In genomic region chr2:85813978-85814801, GRCh38 we compare ENCODE assay signal across 9 cellular contexts.
A peak's percentile ranks its signal among the peaks of the same experiment; 100 is the strongest.
DNase-seq lines count a peak whose midpoint lies in the region; ATAC-seq, FAIRE-seq and TF ChIP-seq lines count a peak whose summit lies in the region.
"Had no signal": no experiment of that assay in that cellular context is flagged by ENCODE, and none has a peak within 500 bp of the region (broad histone marks: within the 10 kb centered on the region; RNA-seq: fewer than 3 reads in every experiment).

No MANE protein-coding gene starts in this region.

- intact Hi-C loops in endothelial cell of umbilical vein (cut with micrococcal nuclease), result loop anchor here (1.0 kb wide), 5 partner anchors 16 to 166 kb away; no protein-coding TSS in a partner anchor

- no peaks in the 10 kb centered on the region for H4K20me1 ChIP-seq in OCI-LY1 (ENCODE audit: insufficient read depth, low read length)
- H4K20me1 ChIP-seq in endothelial cell of umbilical vein (replicated peaks; ENCODE audit: control insufficient read depth, extremely low read depth, insufficient read depth, low read length), result no peaks in the 10 kb centered on the region

- no TSS peak for BruUV-seq in endothelial cell of umbilical vein (replicated peaks; lab: Mats Ljungman, UMichigan)

- H3K4me3 Mint-ChIP-seq in mesothelial cell of epicardium, result no peak overlapping the region

- H3K36me3 Mint-ChIP-seq in mesothelial cell of epicardium, result no peaks in the 10 kb centered on the region

- POLR2A ChIA-PET in endothelial cell of umbilical vein (lab: Charles Lee), result no interaction called here

- H3K9me3 Mint-ChIP-seq in mesothelial cell of epicardium, result no peaks in the 10 kb centered on the region

- H3K27me3 Mint-ChIP-seq in mesothelial cell of epicardium (ENCODE audit: low read depth), result peaks cover 12% of the 10 kb centered on the region

- TF ChIP-seq CTCF in OCI-LY1 (IDR thresholded peaks at IDR 0.05; ENCODE audit: low read length), result peak; percentile 91
- TF ChIP-seq CTCF in endothelial cell of umbilical vein (IDR thresholded peaks at IDR 0.05; ENCODE audit: extremely low read depth in 1 of 2, insufficient read depth in 1 of 2, low read depth in 1 of 2, low read length in 2 of 2), result peak; percentile 97 to 98
- TF ChIP-seq CTCF in mesothelial cell of epicardium (IDR thresholded peaks at IDR 0.05; ENCODE audit: unreplicated experiment), result peak; percentile 88

- no peak overlapping the region for H3K4me2 ChIP-seq in OCI-LY1 (ENCODE audit: low read length)
- H3K4me2 ChIP-seq in endothelial cell of umbilical vein (ENCODE audit: insufficient read depth, low read length), result no peak overlapping the region

- CTCF ChIA-PET in endothelial cell of umbilical vein (lab: Charles Lee), result interaction anchor here (0.6 to 9.2 kb wide), 48 partner anchors 8 to 269 kb away, joined by 3 to 193 read pairs (median 5); partner anchors contain the start of gene ATOH8

- no peaks in the 10 kb centered on the region for H3K9me1 ChIP-seq in endothelial cell of umbilical vein (replicated peaks; ENCODE audit: control insufficient read depth, extremely low read depth, insufficient read depth, low read length)

- no peak overlapping the region for H3K27ac ChIP-seq in OCI-LY1 (ENCODE audit: low read depth, low read length, poor library complexity, severe bottlenecking)
- H3K27ac ChIP-seq in endothelial cell of umbilical vein (ENCODE audit: insufficient read depth, low read depth, low read length), result no peak overlapping the region

- peaks cover 9% of the 10 kb centered on the region for H3K4me1 Mint-ChIP-seq in mesothelial cell of epicardium

- no peaks in the 10 kb centered on the region for H3K9me2 ChIP-seq in OCI-LY1 (ENCODE audit: low read depth, low read length)

- H3K79me2 ChIP-seq in OCI-LY1 (ENCODE audit: insufficient read depth, low read length) (no peaks in the 10 kb centered on the region), endothelial cell of umbilical vein (ENCODE audit: control insufficient read depth, insufficient read depth, low read length) (no peaks in the 10 kb centered on the region)

- no peak overlapping the region for H2AFZ ChIP-seq in OCI-LY1 (ENCODE audit: low read length)
- no peak overlapping the region for H2AFZ ChIP-seq in endothelial cell of umbilical vein (ENCODE audit: low read depth, low read length)

- dilution Hi-C loops in endothelial cell of umbilical vein (cut with MboI; ENCODE audit: extremely low pct_ligation_motif_present, low sequenced_read_pairs), result loop anchor here (25.0 kb wide), 1 partner anchor 102 kb away; no protein-coding TSS in a partner anchor

- H3K4me1 ChIP-seq in OCI-LY1 (ENCODE audit: insufficient read depth, low read length, severe bottlenecking), result no peaks in the 10 kb centered on the region
- H3K4me1 ChIP-seq in endothelial cell of umbilical vein (ENCODE audit: control insufficient read depth, extremely low read depth, insufficient read depth, low read length), result no peaks in the 10 kb centered on the region

- no peaks in the 10 kb centered on the region for H3K36me3 ChIP-seq in OCI-LY1 (ENCODE audit: insufficient read depth, low read length)
- H3K36me3 ChIP-seq in endothelial cell of umbilical vein (ENCODE audit: control insufficient read depth in 2 of 2, extremely low read depth in 1 of 2, insufficient read depth in 2 of 2, low read length in 2 of 2), result no peaks in the 10 kb centered on the region

- H3K27me3 ChIP-seq in OCI-LY1 (ENCODE audit: insufficient read depth, low read length) (peaks cover 8% of the 10 kb centered on the region; the same call in 1 of the 2 replicates), endothelial cell of umbilical vein (ENCODE audit: control insufficient read depth in 2 of 2, insufficient read depth in 2 of 2, low read length in 2 of 2) (no peaks in the 10 kb centered on the region)

- no peak overlapping the region for H3K27ac Mint-ChIP-seq in mesothelial cell of epicardium

- peak; percentile 69 for DNase-seq in GDM1 (lab: John Stamatoyannopoulos, UW)
- peak; percentile 93 for DNase-seq in HuH-7.5 (ENCODE audit: low spot score)
- peak; percentile 60 for DNase-seq in activated CD8-positive, alpha-beta memory T cell treated with anti-CD3 and anti-CD28 coated beads, Interleukin-2, amount 50 U/mL, for 24 hours (ENCODE audit: extremely low read depth)
- peak; percentile 82 for DNase-seq in endothelial cell of umbilical vein (ENCODE audit: low read depth, low spot score)
- DNase-seq in mesothelial cell of epicardium (ENCODE audit: low spot score in 2 of 2, unreplicated experiment in 2 of 2), result peak; percentile 80 to 97
- DNase-seq in stimulated activated CD8-positive, alpha-beta memory T cell treated with anti-CD3 and anti-CD28 coated beads, Interleukin-2, amount 100 ng/mL, for 48 hours (ENCODE audit: low read depth in 2 of 2), result peak; percentile 76 to 78

- H3K9ac ChIP-seq in OCI-LY1 (ENCODE audit: low read length) (no peak overlapping the region), endothelial cell of umbilical vein (replicated peaks; ENCODE audit: extremely low read depth, insufficient read depth, low read length) (no peak overlapping the region)

- no peaks in the 10 kb centered on the region for H3F3A ChIP-seq in OCI-LY1 (ENCODE audit: insufficient read depth, low read length)

- peak; percentile 96 for FAIRE-seq in endothelial cell of umbilical vein (lab: Jason Lieb, UNC)
- FAIRE-seq: endometrium had no signal

- H3K4me3 ChIP-seq in OCI-LY1 (ENCODE audit: low read depth, low read length, poor library complexity, severe bottlenecking) (no peak overlapping the region), endothelial cell of umbilical vein (replicated peaks in 1 of 3; ENCODE audit: insufficient read depth in 1 of 3, low read depth in 1 of 3, low read length in 3 of 3) (no peak overlapping the region)

- ATAC-seq in HG03175 (IDR thresholded peaks at IDR 0.05; ENCODE audit: unreplicated experiment), result no peak

- H3K9me3 ChIP-seq in OCI-LY1 (ENCODE audit: low read length) (no peaks in the 10 kb centered on the region), endothelial cell of umbilical vein (replicated peaks; ENCODE audit: control insufficient read depth, insufficient read depth, low read length) (no peaks in the 10 kb centered on the region)

- TF ChIP-seq POLR2A in endothelial cell of umbilical vein (IDR thresholded peaks at IDR 0.05; ENCODE audit: low read depth, low read length), result no peak

TF ChIP-seq in endothelial cell of umbilical vein, 7 proteins besides CTCF, POLR2A, EP300 and RAD21:
- TF ChIP-seq FOS (IDR thresholded peaks at IDR 0.05; ENCODE audit: borderline replicate concordance, insufficient read depth, low read length), result no peak
- no peak for TF ChIP-seq MYC (IDR thresholded peaks at IDR 0.05; ENCODE audit: low read depth, low read length)
